1 cellular context compared by ENCODE assay signal in the genomic region with DNA sequence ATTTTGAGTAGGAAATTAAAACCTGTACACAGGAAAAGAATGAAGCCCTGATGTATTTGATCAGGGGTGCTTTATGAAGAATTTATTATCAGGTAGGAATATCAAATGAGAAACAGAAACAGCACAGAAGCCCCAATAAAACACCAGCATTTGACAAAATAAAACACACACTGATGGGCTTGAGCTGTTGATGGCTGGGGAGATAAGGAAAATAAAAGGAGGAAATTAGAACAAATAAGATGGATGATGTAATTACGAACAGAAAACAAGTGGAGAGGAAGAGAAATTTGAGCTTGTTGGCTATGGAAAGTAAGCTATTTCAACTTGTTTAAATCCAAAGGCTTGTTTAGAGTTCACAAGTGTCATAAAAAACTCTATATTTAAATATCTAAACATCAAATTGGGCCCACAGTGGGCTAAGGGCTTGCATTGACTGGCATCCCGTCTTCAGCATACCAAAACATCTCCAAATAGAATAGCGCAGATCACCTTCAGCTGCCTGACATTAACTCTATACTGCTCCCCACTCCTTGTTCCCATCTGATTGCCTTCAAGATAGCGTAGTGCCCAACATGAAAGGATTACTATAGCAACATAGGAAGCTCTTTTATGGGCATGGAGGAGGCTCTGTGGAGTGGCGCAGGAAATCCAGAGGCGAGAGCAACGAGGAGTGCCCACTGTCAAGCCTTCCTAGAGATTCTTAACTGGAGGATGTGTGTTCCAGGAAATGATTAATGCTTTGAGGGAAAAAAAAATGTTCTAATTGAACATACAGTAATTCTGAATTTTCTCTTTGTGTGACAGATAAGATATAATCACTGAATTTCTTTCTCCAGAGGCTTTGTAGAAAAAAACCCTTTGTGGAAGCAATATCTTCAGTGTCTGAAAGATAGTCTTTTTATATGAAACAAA.
TF ChIP-seq lines count a peak whose summit lies in the region.

No MANE protein-coding gene starts in this region.

TF ChIP-seq in H1, 55 proteins besides CTCF, POLR2A, EP300 and RAD21:
- peak; percentile 51 for TF ChIP-seq SRF (IDR thresholded peaks at IDR 0.05; ENCODE audit: low read depth, low read length)
- no peak for TF ChIP-seq CTBP2 (IDR thresholded peaks at IDR 0.05; ENCODE audit: borderline replicate concordance, insufficient read depth, insufficient read length, low read length)
